Comparison of ENCODE assay signal across 22 cellular contexts in the genomic region with DNA sequence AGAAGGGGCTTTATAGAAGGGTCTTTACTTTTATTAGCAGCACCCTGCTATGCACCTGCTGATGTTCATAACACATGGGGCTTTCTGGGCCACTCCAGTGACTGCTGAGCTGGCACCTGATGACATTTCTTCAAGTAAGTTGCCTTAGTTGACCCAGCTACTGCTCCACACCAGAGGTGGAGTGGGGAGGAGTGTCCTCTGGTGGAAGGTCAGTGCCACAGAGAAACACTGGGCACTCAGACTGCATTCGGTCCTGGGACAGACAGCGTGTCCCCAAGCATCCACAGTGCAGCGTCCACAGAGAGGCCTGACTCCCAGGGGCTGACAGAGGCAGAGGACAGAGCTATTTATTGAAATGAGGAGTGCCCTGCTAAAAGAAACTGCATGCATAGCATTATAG.
"Had no signal": no experiment of that assay in that cellular context is flagged by ENCODE, and none has a peak within 500 bp of the region (broad histone marks: within the 10 kb centered on the region; RNA-seq: fewer than 3 reads in every experiment).

No MANE protein-coding gene starts in this region.

- H3K4me2 ChIP-seq: hepatocyte had no signal

- H3K9ac ChIP-seq: parathyroid adenoma had no signal

- H3K79me2 ChIP-seq: hepatocyte had no signal

- H3K27me3 ChIP-seq: colonic mucosa, esophagus muscularis mucosa, gastroesophageal sphincter, hepatocyte, sigmoid colon, transverse colon, vagina had no signal

- H3K4me1 ChIP-seq: colonic mucosa, foreskin keratinocyte, heart left ventricle had no signal

- DNase-seq: colonic mucosa; effector CD8-positive, alpha-beta T cell; endodermal cell; foreskin keratinocyte; heart left ventricle; kidney; left colon; sigmoid colon; stimulated activated CD4-positive, alpha-beta T cell treated with anti-CD3 and anti-CD28 coated beads, Interleukin-2, amount 100 ng/mL, for 24 hours; stimulated activated CD4-positive, alpha-beta T cell treated with anti-CD3 and anti-CD28 coated beads, Interleukin-4, amount 100 ng/mL, for 24 hours; stimulated activated naive CD4-positive, alpha-beta T cell treated with Interleukin-2 at 50 U/mL for 16 hours; substantia nigra; transverse colon had no signal

- ATAC-seq: foreskin keratinocyte; gastroesophageal sphincter; left colon; stimulated activated effector memory CD8-positive, alpha-beta T cell treated with anti-CD3 and anti-CD28 coated beads, Interleukin-12 subunit alpha, Interleukin-12 subunit beta, amount 100 ng/mL, for 72 hours had no signal

- H3K9me3 ChIP-seq: colonic mucosa, esophagus muscularis mucosa, gastroesophageal sphincter, heart left ventricle, sigmoid colon, thoracic aorta, transverse colon, vagina had no signal

- H3K4me3 ChIP-seq: colonic mucosa, esophagus muscularis mucosa, gastroesophageal sphincter, heart left ventricle, hepatocyte, lung, sigmoid colon, thoracic aorta, transverse colon, vagina had no signal

- H2AFZ ChIP-seq: hepatocyte, parathyroid adenoma had no signal

- H3K36me3 ChIP-seq: colonic mucosa, esophagus muscularis mucosa, gastroesophageal sphincter, heart left ventricle, sigmoid colon, thoracic aorta, transverse colon, vagina had no signal

- H3K27ac ChIP-seq: colonic mucosa, epithelial cell of prostate, esophagus muscularis mucosa, foreskin keratinocyte, gastroesophageal sphincter, heart left ventricle, hepatocyte, parathyroid adenoma, sigmoid colon, thoracic aorta, transverse colon, vagina had no signal
